1 cellular context compared by ENCODE assay signal in the genomic region with DNA sequence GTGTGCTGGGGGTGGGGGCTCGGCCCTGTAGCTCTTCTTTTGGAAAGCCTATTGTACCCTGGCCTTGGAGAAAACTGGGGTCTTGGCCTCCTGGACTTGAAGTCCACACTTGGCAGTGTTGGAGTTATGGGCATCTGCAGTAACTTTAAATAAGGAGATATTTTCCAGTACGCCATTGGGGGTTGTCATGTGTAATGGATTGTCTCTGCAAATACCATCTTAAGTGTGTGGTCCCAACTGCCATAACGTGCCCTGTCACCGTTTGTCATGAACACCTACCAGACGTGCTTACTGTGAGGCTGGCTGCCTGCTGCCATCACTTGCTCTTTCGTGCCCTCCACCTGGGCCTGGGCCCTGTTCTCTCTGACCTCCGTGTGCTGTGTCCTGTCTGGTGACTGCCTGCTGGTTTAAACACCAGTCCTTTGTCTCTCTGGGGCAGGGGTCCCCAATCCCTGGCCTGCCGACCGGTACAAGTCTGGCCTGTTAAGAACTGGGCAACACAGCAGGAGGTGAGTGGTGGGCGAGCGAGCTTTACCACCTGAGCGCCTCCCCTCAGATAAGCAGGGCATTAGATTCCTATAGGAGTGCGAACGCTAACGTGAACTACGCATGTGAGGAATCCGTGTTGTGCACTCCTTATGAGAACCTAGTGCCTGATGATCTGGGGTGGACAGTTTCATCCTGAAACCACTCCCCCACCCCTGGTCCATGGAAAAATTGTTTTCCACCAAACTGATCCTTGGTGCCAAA.
TF ChIP-seq lines count a peak whose summit lies in the region.

No MANE protein-coding gene starts in this region.

TF ChIP-seq in K562, 482 proteins besides CTCF, POLR2A, EP300 and RAD21 (continued from another document and continues in another):
- TF ChIP-seq, protein P1, sequence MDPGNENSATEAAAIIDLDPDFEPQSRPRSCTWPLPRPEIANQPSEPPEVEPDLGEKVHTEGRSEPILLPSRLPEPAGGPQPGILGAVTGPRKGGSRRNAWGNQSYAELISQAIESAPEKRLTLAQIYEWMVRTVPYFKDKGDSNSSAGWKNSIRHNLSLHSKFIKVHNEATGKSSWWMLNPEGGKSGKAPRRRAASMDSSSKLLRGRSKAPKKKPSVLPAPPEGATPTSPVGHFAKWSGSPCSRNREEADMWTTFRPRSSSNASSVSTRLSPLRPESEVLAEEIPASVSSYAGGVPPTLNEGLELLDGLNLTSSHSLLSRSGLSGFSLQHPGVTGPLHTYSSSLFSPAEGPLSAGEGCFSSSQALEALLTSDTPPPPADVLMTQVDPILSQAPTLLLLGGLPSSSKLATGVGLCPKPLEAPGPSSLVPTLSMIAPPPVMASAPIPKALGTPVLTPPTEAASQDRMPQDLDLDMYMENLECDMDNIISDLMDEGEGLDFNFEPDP (CRISPR knock-in tag; IDR thresholded peaks at IDR 0.05) = no peak
- no peak for TF ChIP-seq U2AF2 (optimal IDR thresholded peaks at IDR 0.05; ENCODE audit: low read depth, low read length)
- TF ChIP-seq MTA3 (IDR thresholded peaks at IDR 0.05; ENCODE audit: borderline replicate concordance) = no peak
- TF ChIP-seq ELF2 (CRISPR knock-in tag; IDR thresholded peaks at IDR 0.05) = no peak
- TF ChIP-seq, protein P2, sequence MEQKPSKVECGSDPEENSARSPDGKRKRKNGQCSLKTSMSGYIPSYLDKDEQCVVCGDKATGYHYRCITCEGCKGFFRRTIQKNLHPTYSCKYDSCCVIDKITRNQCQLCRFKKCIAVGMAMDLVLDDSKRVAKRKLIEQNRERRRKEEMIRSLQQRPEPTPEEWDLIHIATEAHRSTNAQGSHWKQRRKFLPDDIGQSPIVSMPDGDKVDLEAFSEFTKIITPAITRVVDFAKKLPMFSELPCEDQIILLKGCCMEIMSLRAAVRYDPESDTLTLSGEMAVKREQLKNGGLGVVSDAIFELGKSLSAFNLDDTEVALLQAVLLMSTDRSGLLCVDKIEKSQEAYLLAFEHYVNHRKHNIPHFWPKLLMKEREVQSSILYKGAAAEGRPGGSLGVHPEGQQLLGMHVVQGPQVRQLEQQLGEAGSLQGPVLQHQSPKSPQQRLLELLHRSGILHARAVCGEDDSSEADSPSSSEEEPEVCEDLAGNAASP (IDR thresholded peaks at IDR 0.05) = no peak
- TF ChIP-seq CBX2 (IDR thresholded peaks at IDR 0.05; ENCODE audit: insufficient read depth, low read length, poor library complexity, severe bottlenecking) = no peak
- TF ChIP-seq, protein P3, sequence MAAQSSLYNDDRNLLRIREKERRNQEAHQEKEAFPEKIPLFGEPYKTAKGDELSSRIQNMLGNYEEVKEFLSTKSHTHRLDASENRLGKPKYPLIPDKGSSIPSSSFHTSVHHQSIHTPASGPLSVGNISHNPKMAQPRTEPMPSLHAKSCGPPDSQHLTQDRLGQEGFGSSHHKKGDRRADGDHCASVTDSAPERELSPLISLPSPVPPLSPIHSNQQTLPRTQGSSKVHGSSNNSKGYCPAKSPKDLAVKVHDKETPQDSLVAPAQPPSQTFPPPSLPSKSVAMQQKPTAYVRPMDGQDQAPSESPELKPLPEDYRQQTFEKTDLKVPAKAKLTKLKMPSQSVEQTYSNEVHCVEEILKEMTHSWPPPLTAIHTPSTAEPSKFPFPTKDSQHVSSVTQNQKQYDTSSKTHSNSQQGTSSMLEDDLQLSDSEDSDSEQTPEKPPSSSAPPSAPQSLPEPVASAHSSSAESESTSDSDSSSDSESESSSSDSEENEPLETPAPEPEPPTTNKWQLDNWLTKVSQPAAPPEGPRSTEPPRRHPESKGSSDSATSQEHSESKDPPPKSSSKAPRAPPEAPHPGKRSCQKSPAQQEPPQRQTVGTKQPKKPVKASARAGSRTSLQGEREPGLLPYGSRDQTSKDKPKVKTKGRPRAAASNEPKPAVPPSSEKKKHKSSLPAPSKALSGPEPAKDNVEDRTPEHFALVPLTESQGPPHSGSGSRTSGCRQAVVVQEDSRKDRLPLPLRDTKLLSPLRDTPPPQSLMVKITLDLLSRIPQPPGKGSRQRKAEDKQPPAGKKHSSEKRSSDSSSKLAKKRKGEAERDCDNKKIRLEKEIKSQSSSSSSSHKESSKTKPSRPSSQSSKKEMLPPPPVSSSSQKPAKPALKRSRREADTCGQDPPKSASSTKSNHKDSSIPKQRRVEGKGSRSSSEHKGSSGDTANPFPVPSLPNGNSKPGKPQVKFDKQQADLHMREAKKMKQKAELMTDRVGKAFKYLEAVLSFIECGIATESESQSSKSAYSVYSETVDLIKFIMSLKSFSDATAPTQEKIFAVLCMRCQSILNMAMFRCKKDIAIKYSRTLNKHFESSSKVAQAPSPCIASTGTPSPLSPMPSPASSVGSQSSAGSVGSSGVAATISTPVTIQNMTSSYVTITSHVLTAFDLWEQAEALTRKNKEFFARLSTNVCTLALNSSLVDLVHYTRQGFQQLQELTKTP (IDR thresholded peaks at IDR 0.05; ENCODE audit: low read depth in 1 of 2, partially characterized antibody in 2 of 2) = no peak
- TF ChIP-seq MYBL2 (IDR thresholded peaks at IDR 0.05; ENCODE audit: low read depth) = no peak
- no peak for TF ChIP-seq MYBL2 (CRISPR knock-in tag; IDR thresholded peaks at IDR 0.05; ENCODE audit: borderline replicate concordance)
- TF ChIP-seq PCBP2 (IDR thresholded peaks at IDR 0.05; ENCODE audit: low read depth, low read length, poor library complexity, severe bottlenecking) = no peak
- TF ChIP-seq PPARD (CRISPR knock-in tag; IDR thresholded peaks at IDR 0.05) = no peak
- TF ChIP-seq, protein P4, sequence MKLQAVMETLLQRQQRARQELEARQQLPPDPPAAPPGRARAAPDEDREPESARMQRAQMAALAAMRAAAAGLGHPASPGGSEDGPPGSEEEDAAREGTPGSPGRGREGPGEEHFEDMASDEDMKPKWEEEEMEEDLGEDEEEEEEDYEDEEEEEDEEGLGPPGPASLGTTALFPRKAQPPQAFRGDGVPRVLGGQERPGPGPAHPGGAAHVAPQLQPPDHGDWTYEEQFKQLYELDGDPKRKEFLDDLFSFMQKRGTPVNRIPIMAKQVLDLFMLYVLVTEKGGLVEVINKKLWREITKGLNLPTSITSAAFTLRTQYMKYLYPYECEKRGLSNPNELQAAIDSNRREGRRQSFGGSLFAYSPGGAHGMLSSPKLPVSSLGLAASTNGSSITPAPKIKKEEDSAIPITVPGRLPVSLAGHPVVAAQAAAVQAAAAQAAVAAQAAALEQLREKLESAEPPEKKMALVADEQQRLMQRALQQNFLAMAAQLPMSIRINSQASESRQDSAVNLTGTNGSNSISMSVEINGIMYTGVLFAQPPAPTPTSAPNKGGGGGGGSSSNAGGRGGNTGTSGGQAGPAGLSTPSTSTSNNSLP (IDR thresholded peaks at IDR 0.05; ENCODE audit: borderline replicate concordance, low read depth, low read length) = no peak
- TF ChIP-seq U2AF1 (optimal IDR thresholded peaks at IDR 0.05; ENCODE audit: low read depth, low read length) = no peak
- TF ChIP-seq, protein P5, sequence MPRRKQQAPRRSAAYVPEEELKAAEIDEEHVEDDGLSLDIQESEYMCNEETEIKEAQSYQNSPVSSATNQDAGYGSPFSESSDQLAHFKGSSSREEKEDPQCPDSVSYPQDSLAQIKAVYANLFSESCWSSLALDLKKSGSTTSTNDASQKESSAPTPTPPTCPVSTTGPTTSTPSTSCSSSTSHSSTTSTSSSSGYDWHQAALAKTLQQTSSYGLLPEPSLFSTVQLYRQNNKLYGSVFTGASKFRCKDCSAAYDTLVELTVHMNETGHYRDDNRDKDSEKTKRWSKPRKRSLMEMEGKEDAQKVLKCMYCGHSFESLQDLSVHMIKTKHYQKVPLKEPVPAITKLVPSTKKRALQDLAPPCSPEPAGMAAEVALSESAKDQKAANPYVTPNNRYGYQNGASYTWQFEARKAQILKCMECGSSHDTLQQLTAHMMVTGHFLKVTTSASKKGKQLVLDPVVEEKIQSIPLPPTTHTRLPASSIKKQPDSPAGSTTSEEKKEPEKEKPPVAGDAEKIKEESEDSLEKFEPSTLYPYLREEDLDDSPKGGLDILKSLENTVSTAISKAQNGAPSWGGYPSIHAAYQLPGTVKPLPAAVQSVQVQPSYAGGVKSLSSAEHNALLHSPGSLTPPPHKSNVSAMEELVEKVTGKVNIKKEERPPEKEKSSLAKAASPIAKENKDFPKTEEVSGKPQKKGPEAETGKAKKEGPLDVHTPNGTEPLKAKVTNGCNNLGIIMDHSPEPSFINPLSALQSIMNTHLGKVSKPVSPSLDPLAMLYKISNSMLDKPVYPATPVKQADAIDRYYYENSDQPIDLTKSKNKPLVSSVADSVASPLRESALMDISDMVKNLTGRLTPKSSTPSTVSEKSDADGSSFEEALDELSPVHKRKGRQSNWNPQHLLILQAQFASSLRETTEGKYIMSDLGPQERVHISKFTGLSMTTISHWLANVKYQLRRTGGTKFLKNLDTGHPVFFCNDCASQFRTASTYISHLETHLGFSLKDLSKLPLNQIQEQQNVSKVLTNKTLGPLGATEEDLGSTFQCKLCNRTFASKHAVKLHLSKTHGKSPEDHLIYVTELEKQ (CRISPR knock-in tag; IDR thresholded peaks at IDR 0.05) = no peak
- no peak for TF ChIP-seq ZNF175 (CRISPR knock-in tag; IDR thresholded peaks at IDR 0.05; ENCODE audit: low read depth)
- TF ChIP-seq TOE1 (IDR thresholded peaks at IDR 0.05; ENCODE audit: borderline replicate concordance) = 0 out of 2 replicates have a peak, but pooled peaks have one; percentile 13
- no peak for TF ChIP-seq TOE1 (CRISPR knock-in tag; IDR thresholded peaks at IDR 0.05; ENCODE audit: borderline replicate concordance, low read depth)
- no peak for TF ChIP-seq ZNF263 (CRISPR knock-in tag; IDR thresholded peaks at IDR 0.05; ENCODE audit: borderline replicate concordance)
- no peak for TF ChIP-seq TCFL5 (CRISPR knock-in tag; conservative IDR thresholded peaks at IDR 0.05)
- TF ChIP-seq POLR3A (IDR thresholded peaks at IDR 0.05; ENCODE audit: borderline replicate concordance, extremely low read depth, insufficient read depth, insufficient read length) = no peak
- TF ChIP-seq, protein P6, sequence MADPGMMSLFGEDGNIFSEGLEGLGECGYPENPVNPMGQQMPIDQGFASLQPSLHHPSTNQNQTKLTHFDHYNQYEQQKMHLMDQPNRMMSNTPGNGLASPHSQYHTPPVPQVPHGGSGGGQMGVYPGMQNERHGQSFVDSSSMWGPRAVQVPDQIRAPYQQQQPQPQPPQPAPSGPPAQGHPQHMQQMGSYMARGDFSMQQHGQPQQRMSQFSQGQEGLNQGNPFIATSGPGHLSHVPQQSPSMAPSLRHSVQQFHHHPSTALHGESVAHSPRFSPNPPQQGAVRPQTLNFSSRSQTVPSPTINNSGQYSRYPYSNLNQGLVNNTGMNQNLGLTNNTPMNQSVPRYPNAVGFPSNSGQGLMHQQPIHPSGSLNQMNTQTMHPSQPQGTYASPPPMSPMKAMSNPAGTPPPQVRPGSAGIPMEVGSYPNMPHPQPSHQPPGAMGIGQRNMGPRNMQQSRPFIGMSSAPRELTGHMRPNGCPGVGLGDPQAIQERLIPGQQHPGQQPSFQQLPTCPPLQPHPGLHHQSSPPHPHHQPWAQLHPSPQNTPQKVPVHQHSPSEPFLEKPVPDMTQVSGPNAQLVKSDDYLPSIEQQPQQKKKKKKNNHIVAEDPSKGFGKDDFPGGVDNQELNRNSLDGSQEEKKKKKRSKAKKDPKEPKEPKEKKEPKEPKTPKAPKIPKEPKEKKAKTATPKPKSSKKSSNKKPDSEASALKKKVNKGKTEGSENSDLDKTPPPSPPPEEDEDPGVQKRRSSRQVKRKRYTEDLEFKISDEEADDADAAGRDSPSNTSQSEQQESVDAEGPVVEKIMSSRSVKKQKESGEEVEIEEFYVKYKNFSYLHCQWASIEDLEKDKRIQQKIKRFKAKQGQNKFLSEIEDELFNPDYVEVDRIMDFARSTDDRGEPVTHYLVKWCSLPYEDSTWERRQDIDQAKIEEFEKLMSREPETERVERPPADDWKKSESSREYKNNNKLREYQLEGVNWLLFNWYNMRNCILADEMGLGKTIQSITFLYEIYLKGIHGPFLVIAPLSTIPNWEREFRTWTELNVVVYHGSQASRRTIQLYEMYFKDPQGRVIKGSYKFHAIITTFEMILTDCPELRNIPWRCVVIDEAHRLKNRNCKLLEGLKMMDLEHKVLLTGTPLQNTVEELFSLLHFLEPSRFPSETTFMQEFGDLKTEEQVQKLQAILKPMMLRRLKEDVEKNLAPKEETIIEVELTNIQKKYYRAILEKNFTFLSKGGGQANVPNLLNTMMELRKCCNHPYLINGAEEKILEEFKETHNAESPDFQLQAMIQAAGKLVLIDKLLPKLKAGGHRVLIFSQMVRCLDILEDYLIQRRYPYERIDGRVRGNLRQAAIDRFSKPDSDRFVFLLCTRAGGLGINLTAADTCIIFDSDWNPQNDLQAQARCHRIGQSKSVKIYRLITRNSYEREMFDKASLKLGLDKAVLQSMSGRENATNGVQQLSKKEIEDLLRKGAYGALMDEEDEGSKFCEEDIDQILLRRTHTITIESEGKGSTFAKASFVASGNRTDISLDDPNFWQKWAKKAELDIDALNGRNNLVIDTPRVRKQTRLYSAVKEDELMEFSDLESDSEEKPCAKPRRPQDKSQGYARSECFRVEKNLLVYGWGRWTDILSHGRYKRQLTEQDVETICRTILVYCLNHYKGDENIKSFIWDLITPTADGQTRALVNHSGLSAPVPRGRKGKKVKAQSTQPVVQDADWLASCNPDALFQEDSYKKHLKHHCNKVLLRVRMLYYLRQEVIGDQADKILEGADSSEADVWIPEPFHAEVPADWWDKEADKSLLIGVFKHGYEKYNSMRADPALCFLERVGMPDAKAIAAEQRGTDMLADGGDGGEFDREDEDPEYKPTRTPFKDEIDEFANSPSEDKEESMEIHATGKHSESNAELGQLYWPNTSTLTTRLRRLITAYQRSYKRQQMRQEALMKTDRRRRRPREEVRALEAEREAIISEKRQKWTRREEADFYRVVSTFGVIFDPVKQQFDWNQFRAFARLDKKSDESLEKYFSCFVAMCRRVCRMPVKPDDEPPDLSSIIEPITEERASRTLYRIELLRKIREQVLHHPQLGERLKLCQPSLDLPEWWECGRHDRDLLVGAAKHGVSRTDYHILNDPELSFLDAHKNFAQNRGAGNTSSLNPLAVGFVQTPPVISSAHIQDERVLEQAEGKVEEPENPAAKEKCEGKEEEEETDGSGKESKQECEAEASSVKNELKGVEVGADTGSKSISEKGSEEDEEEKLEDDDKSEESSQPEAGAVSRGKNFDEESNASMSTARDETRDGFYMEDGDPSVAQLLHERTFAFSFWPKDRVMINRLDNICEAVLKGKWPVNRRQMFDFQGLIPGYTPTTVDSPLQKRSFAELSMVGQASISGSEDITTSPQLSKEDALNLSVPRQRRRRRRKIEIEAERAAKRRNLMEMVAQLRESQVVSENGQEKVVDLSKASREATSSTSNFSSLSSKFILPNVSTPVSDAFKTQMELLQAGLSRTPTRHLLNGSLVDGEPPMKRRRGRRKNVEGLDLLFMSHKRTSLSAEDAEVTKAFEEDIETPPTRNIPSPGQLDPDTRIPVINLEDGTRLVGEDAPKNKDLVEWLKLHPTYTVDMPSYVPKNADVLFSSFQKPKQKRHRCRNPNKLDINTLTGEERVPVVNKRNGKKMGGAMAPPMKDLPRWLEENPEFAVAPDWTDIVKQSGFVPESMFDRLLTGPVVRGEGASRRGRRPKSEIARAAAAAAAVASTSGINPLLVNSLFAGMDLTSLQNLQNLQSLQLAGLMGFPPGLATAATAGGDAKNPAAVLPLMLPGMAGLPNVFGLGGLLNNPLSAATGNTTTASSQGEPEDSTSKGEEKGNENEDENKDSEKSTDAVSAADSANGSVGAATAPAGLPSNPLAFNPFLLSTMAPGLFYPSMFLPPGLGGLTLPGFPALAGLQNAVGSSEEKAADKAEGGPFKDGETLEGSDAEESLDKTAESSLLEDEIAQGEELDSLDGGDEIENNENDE (IDR thresholded peaks at IDR 0.05; ENCODE audit: low read depth, low read length) = peak; percentile 74
- no peak for TF ChIP-seq ZNF76 (CRISPR knock-in tag; IDR thresholded peaks at IDR 0.05; ENCODE audit: borderline replicate concordance)
- no peak for TF ChIP-seq ETS2 (tag; IDR thresholded peaks at IDR 0.05; ENCODE audit: borderline replicate concordance, poor library complexity, severe bottlenecking)
- no peak for TF ChIP-seq FOXJ3 (CRISPR knock-in tag; IDR thresholded peaks at IDR 0.05)
- no peak for TF ChIP-seq BACH1 (tag; IDR thresholded peaks at IDR 0.05)
- TF ChIP-seq NR4A1 (CRISPR knock-in tag; IDR thresholded peaks at IDR 0.05) = no peak
- TF ChIP-seq NR4A1 (tag; IDR thresholded peaks at IDR 0.05) = no peak
